In genomic region chr1:44029260-44029910, GRCh38 we compare ENCODE assay signal across 1 cellular context.
A peak's percentile ranks its signal among the peaks of the same experiment; 100 is the strongest.
TF ChIP-seq lines count a peak whose summit lies in the region.

No MANE protein-coding gene starts in this region.

TF ChIP-seq in HepG2, 621 proteins besides CTCF, POLR2A, EP300 and RAD21 (continues in another document):
- no peak for TF ChIP-seq KDM3A (CRISPR knock-in tag; IDR thresholded peaks at IDR 0.05; ENCODE audit: low read depth)
- TF ChIP-seq ZNF781 (CRISPR knock-in tag; IDR thresholded peaks at IDR 0.05; ENCODE audit: borderline replicate concordance, not compliant biosample characterization) = peak; percentile 21
- TF ChIP-seq ZNF615 (CRISPR knock-in tag; IDR thresholded peaks at IDR 0.05; ENCODE audit: borderline replicate concordance) = no peak
- TF ChIP-seq ZNF7 (CRISPR knock-in tag; IDR thresholded peaks at IDR 0.05) = no peak
- TF ChIP-seq SKIL (CRISPR knock-in tag; IDR thresholded peaks at IDR 0.05; ENCODE audit: borderline replicate concordance) = no peak
- TF ChIP-seq ONECUT2 (CRISPR knock-in tag; IDR thresholded peaks at IDR 0.05) = no peak
- TF ChIP-seq ZNF446 (CRISPR knock-in tag; IDR thresholded peaks at IDR 0.05) = no peak
- TF ChIP-seq ERF (CRISPR knock-in tag; IDR thresholded peaks at IDR 0.05) = no peak
- TF ChIP-seq STAG1 (CRISPR knock-in tag; IDR thresholded peaks at IDR 0.05) = no peak
- no peak for TF ChIP-seq ZNF766 (CRISPR knock-in tag; IDR thresholded peaks at IDR 0.05; ENCODE audit: borderline replicate concordance)
- no peak for TF ChIP-seq CENPX (CRISPR knock-in tag; IDR thresholded peaks at IDR 0.05)
- TF ChIP-seq ZBTB37 (CRISPR knock-in tag; IDR thresholded peaks at IDR 0.05) = no peak
- no peak for TF ChIP-seq TP53 (CRISPR knock-in tag; conservative IDR thresholded peaks at IDR 0.05)
- no peak for TF ChIP-seq KLF11 (CRISPR knock-in tag; IDR thresholded peaks at IDR 0.05)
- no peak for TF ChIP-seq ZNF281 (CRISPR knock-in tag; IDR thresholded peaks at IDR 0.05; ENCODE audit: borderline replicate concordance)
- no peak for TF ChIP-seq ZNF709 (CRISPR knock-in tag; IDR thresholded peaks at IDR 0.05)
- TF ChIP-seq MZF1 (CRISPR knock-in tag; IDR thresholded peaks at IDR 0.05; ENCODE audit: borderline replicate concordance) = no peak
- TF ChIP-seq ZNF275 (CRISPR knock-in tag; IDR thresholded peaks at IDR 0.05; ENCODE audit: borderline replicate concordance) = no peak
- TF ChIP-seq ZBTB8A (CRISPR knock-in tag; IDR thresholded peaks at IDR 0.05; ENCODE audit: borderline replicate concordance, low read depth) = peak; percentile 4; the same call in 1 of the 2 replicates
- TF ChIP-seq JUNB (CRISPR knock-in tag; IDR thresholded peaks at IDR 0.05; ENCODE audit: borderline replicate concordance) = no peak
- no peak for TF ChIP-seq ZHX2 (IDR thresholded peaks at IDR 0.05; ENCODE audit: low read depth)
- no peak for TF ChIP-seq ZHX2 (CRISPR knock-in tag; IDR thresholded peaks at IDR 0.05; ENCODE audit: borderline replicate concordance)
- no peak for TF ChIP-seq ZKSCAN5 (CRISPR knock-in tag; IDR thresholded peaks at IDR 0.05)
- no peak for TF ChIP-seq RNF219 (CRISPR knock-in tag; IDR thresholded peaks at IDR 0.05)
- no peak for TF ChIP-seq ZNF17 (CRISPR knock-in tag; IDR thresholded peaks at IDR 0.05)
- peak; percentile 0 for TF ChIP-seq YY1 (IDR thresholded peaks at IDR 0.05; ENCODE audit: insufficient read depth, insufficient replicate concordance, low read depth, low read length)
- no peak for TF ChIP-seq ZNF407 (CRISPR knock-in tag; IDR thresholded peaks at IDR 0.05; ENCODE audit: not compliant biosample characterization)
- no peak for TF ChIP-seq SMYD3 (CRISPR knock-in tag; IDR thresholded peaks at IDR 0.05)
- TF ChIP-seq ZNF44 (CRISPR knock-in tag; IDR thresholded peaks at IDR 0.05) = no peak
- no peak for TF ChIP-seq HES4 (CRISPR knock-in tag; IDR thresholded peaks at IDR 0.05; ENCODE audit: borderline replicate concordance)
